Comparison of ENCODE assay signal across 1 cellular context in the genomic region with DNA sequence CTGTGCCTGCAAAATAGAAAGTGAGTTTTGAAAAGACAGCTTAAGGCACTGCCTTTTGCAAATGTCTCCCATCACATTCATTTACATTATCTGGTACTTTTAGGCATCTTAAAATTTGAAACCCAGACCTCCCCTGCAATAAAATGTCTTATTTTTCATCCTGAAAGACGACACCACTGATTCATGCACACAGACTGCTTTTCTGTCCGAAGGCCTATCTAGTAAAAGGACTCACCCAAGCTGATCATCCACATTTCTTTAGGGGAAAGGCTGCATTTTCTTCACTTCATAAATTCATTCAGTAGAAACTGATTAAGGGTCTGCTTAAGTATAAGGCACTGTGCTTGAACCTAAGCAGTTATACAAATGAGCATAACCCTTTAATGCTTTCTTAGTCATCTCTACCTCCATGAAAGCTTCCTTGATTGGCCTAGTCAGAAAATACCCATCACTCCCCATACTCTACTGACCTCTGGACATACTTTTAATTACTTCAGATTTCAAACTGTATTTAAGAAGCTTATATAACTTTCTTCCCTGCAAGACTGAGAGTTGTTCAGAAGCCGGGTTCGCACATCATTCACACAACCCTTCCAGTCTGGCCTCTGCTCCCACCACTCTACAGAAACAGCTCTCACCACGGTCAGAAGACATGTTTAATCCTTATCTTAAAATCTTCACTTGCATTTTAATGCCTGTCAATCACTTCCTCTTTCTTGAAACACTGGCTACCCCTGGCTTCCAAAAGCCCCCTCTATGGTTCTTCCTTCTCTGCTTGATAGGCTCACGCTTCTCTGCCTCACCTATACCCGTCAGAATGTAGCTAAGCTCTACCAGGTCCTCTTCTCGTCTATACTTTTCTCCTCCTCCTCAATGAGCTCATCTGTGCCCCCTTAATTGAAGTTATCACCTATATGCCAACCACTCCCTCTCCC.
TF ChIP-seq lines count a peak whose summit lies in the region.

No MANE protein-coding gene starts in this region.

TF ChIP-seq in IMR-90, 13 proteins besides CTCF, POLR2A, EP300 and RAD21:
- no peak for TF ChIP-seq CEBPB (IDR thresholded peaks at IDR 0.05; ENCODE audit: low read depth, low read length)
- no peak for TF ChIP-seq MXI1 (IDR thresholded peaks at IDR 0.05; ENCODE audit: borderline replicate concordance, low read depth, low read length)
- TF ChIP-seq MAZ (IDR thresholded peaks at IDR 0.05; ENCODE audit: borderline replicate concordance, low read depth, low read length) = no peak
- no peak for TF ChIP-seq NFE2L2 (IDR thresholded peaks at IDR 0.05; ENCODE audit: low read depth, low read length)
- TF ChIP-seq BHLHE40 (IDR thresholded peaks at IDR 0.05; ENCODE audit: low read depth, low read length) = no peak
- no peak for TF ChIP-seq SMC3 (IDR thresholded peaks at IDR 0.05; ENCODE audit: low read depth, low read length)
- no peak for TF ChIP-seq FOS (IDR thresholded peaks at IDR 0.05; ENCODE audit: low read depth, low read length)
- TF ChIP-seq ELK1 (IDR thresholded peaks at IDR 0.05; ENCODE audit: borderline replicate concordance, low read depth, low read length) = no peak
- no peak for TF ChIP-seq MAFK (IDR thresholded peaks at IDR 0.05; ENCODE audit: low read depth, low read length)
- TF ChIP-seq RCOR1 (IDR thresholded peaks at IDR 0.05; ENCODE audit: insufficient replicate concordance, low read length) = no peak
- TF ChIP-seq RFX5 (IDR thresholded peaks at IDR 0.05; ENCODE audit: low read depth, low read length) = no peak
- no peak for TF ChIP-seq CHD1 (IDR thresholded peaks at IDR 0.05; ENCODE audit: low read depth, low read length)
- TF ChIP-seq, protein P1, sequence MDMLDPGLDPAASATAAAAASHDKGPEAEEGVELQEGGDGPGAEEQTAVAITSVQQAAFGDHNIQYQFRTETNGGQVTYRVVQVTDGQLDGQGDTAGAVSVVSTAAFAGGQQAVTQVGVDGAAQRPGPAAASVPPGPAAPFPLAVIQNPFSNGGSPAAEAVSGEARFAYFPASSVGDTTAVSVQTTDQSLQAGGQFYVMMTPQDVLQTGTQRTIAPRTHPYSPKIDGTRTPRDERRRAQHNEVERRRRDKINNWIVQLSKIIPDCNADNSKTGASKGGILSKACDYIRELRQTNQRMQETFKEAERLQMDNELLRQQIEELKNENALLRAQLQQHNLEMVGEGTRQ (IDR thresholded peaks at IDR 0.05; ENCODE audit: low read depth, low read length) = no peak
TF ChIP-seq in IMR-90: peak in this region for 0.
